1 cellular context compared by ENCODE assay signal in the genomic region with DNA sequence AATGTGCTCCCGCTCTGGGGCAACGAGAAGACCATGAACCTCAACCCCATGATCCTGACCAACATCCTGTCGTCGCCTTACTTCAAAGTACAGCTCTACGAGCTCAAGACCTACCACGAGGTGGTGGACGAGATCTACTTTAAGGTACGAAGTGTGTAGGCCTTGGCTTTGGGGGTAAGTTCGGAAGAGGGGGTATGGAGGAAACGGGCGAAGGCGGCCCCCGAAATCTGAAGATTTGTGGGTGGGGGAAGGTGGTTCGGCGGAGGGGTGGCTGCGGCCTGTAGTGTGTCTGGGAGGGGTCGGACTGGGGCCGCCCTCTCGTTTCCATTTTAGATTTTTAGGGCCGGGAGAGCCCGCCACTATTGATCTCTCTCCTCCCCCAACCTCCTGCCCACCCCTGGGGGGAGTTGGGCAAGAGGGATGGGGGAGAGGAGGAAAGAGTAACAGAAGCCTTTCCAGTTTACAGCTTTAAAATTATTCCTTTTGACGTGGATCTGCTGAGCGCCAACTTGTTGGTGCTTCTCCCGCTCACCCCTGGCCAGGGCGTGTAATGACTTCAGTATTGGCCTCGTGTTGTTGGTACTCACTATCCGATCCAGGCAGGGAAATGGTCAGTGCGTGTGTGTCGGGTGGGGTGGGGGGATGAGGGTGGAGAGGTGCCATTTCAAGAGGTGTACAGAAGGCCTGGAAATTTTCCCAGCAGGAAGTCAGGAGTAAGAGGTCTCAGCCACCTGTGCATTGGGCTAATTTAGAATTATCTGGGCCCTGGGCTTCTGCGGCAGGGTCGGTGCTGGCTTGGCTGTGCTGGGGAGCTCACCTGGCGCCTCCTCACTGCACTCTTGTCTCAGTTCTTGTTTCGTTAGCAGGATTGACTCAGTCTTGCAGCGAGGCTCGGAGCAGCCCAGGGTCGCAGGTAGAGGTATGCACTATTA.
TF ChIP-seq lines count a peak whose summit lies in the region.

No MANE protein-coding gene starts in this region.

TF ChIP-seq in WTC11, 78 proteins besides CTCF, POLR2A, EP300 and RAD21 (continued from another document):
- TF ChIP-seq, protein P1, sequence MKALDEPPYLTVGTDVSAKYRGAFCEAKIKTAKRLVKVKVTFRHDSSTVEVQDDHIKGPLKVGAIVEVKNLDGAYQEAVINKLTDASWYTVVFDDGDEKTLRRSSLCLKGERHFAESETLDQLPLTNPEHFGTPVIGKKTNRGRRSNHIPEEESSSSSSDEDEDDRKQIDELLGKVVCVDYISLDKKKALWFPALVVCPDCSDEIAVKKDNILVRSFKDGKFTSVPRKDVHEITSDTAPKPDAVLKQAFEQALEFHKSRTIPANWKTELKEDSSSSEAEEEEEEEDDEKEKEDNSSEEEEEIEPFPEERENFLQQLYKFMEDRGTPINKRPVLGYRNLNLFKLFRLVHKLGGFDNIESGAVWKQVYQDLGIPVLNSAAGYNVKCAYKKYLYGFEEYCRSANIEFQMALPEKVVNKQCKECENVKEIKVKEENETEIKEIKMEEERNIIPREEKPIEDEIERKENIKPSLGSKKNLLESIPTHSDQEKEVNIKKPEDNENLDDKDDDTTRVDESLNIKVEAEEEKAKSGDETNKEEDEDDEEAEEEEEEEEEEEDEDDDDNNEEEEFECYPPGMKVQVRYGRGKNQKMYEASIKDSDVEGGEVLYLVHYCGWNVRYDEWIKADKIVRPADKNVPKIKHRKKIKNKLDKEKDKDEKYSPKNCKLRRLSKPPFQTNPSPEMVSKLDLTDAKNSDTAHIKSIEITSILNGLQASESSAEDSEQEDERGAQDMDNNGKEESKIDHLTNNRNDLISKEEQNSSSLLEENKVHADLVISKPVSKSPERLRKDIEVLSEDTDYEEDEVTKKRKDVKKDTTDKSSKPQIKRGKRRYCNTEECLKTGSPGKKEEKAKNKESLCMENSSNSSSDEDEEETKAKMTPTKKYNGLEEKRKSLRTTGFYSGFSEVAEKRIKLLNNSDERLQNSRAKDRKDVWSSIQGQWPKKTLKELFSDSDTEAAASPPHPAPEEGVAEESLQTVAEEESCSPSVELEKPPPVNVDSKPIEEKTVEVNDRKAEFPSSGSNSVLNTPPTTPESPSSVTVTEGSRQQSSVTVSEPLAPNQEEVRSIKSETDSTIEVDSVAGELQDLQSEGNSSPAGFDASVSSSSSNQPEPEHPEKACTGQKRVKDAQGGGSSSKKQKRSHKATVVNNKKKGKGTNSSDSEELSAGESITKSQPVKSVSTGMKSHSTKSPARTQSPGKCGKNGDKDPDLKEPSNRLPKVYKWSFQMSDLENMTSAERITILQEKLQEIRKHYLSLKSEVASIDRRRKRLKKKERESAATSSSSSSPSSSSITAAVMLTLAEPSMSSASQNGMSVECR (CRISPR knock-in tag; IDR thresholded peaks at IDR 0.05; ENCODE audit: borderline replicate concordance): no peak
- no peak for TF ChIP-seq TP53 (CRISPR knock-in tag; IDR thresholded peaks at IDR 0.05)
- no peak for TF ChIP-seq OVOL2 (CRISPR knock-in tag; IDR thresholded peaks at IDR 0.05; ENCODE audit: borderline replicate concordance)
- TF ChIP-seq CREB1 (CRISPR knock-in tag; IDR thresholded peaks at IDR 0.05): no peak
TF ChIP-seq in WTC11: peak in this region for 0.
